In genomic region chr17:15181816-15182215, GRCh38 we compare ENCODE assay signal across 27 cellular contexts.
"Had no signal": no experiment of that assay in that cellular context is flagged by ENCODE, and none has a peak within 500 bp of the region (broad histone marks: within the 10 kb centered on the region; RNA-seq: fewer than 3 reads in every experiment).

No MANE protein-coding gene starts in this region.

- H3K27me3 ChIP-seq: adrenal gland, body of pancreas, gastroesophageal sphincter had no signal

- H3K9me3 ChIP-seq: adrenal gland, body of pancreas, gastroesophageal sphincter had no signal

- ATAC-seq: activated CD4-positive, alpha-beta T cell treated with anti-CD3 and anti-CD28 coated beads for 36 hours; activated CD8-positive, alpha-beta memory T cell treated with anti-CD3 and anti-CD28 coated beads, Interleukin-2, amount 10 ng/mL, durations not matched to agents 7 days and 5 days; activated CD8-positive, alpha-beta T cell treated with anti-CD3 and anti-CD28 coated beads, Interleukin-2, amount 10 ng/mL, durations not matched to agents 7 days and 5 days; activated naive CD8-positive, alpha-beta T cell treated with anti-CD3 and anti-CD28 coated beads, Interleukin-2, amount 50 U/mL, for 24 hours; body of pancreas; esophagus mucosa; gastroesophageal sphincter had no signal

- H3K27ac ChIP-seq: adrenal gland, body of pancreas, gastroesophageal sphincter had no signal

- H3K36me3 ChIP-seq: adrenal gland, gastroesophageal sphincter had no signal

- DNase-seq: activated CD4-positive, alpha-beta memory T cell treated with anti-CD3 and anti-CD28 coated beads for 36 hours; activated CD4-positive, alpha-beta T cell treated with anti-CD3 and anti-CD28 coated beads for 36 hours; activated CD4-positive, alpha-beta T cell treated with anti-CD3 and anti-CD28 coated beads, Interleukin-2, amount 10 ng/mL, durations not matched to agents 24 days and 14 days; activated CD4-positive, CD25-positive, alpha-beta regulatory T cell; activated CD4-positive, CD25-positive, alpha-beta regulatory T cell treated with anti-CD3 and anti-CD28 coated beads, Interleukin-2, amount 50 U/mL, for 72 hours; activated CD8-positive, alpha-beta memory T cell treated with anti-CD3 and anti-CD28 coated beads, Interleukin-2, amount 10 ng/mL, durations not matched to agents 7 days and 5 days; activated CD8-positive, alpha-beta memory T cell treated with anti-CD3 and anti-CD28 coated beads, Interleukin-2, amount 50 U/mL, for 4 hours; activated CD8-positive, alpha-beta T cell treated with anti-CD3 and anti-CD28 coated beads, Interleukin-2, amount 10 ng/mL, durations not matched to agents 7 days and 5 days; activated effector memory CD4-positive, alpha-beta T cell treated with anti-CD3 and anti-CD28 coated beads, Interleukin-2, amount 50 U/mL, for 16 hours; activated naive CD4-positive, alpha-beta T cell treated with anti-CD3 and anti-CD28 coated beads for 36 hours; activated naive CD8-positive, alpha-beta T cell treated with anti-CD3 and anti-CD28 coated beads for 36 hours; activated naive CD8-positive, alpha-beta T cell treated with anti-CD3 and anti-CD28 coated beads, Interleukin-2, amount 50 U/mL, for 24 hours; activated T-cell treated with anti-CD3 and anti-CD28 coated beads, Interleukin-2, amount 50 U/mL, for 1 hour; activated T-cell treated with anti-CD3 and anti-CD28 coated beads, Interleukin-2, amount 50 U/mL, for 48 hours; adrenal gland; aorta; body of pancreas; caudate nucleus; cortex of kidney; dermis blood vessel endothelial cell; effector CD4-positive, alpha-beta T cell; foreskin melanocyte; T-helper 2 cell had no signal

- FAIRE-seq: colon, endometrium had no signal

- H3K4me3 ChIP-seq: adrenal gland, body of pancreas, gastroesophageal sphincter had no signal
